ENCODE assay signal across 1 cellular context in the genomic region with DNA sequence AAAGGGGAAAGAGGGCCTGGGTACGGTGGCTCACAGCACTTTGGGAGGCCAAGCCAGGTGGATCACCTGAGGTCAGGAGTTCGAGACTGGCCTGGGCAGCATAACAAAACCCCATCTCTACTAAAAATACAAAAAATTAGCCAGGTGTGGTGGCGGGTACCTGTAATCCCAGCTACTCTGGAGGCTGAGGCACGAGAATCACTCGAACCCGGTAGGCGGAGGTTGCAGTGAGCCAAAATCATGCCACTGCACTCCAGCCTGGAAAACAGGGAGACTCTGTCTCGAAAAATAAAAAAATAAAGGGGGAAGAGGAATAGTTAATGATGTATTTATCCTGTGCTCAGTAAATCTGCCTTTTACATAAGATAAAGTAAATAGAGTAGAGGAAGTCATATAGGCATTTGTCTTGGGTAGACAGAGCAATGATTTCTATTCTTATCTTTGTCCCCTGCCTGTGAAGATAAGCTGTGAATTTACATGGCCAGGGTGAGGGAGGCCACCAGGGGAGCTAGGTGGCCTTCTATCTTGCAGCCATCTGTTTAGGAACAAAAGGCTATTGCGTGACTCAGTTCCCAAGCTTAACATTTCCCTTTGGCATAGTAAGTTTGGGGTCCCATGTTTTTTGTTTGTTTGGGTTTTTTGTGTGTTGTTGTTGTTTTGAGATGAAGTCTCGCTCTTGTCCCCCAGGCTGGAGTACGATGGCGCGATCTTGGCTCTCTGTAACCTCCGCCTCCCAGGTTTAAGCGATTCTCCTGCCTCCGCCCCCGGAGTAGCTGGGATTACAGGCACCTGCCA.
TF ChIP-seq lines count a peak whose summit lies in the region.

No MANE protein-coding gene starts in this region.

TF ChIP-seq in K562, 482 proteins besides CTCF, POLR2A, EP300 and RAD21 (continued from another document and continues in another):
- no peak for TF ChIP-seq HNRNPK (IDR thresholded peaks at IDR 0.05; ENCODE audit: low read depth, low read length, poor library complexity, severe bottlenecking)
- no peak for TF ChIP-seq TSC22D4 (tag; IDR thresholded peaks at IDR 0.05)
- TF ChIP-seq TEAD4 (IDR thresholded peaks at IDR 0.05; ENCODE audit: low read length) = peak; percentile 95
- no peak for TF ChIP-seq TEAD4 (CRISPR knock-in tag; IDR thresholded peaks at IDR 0.05; ENCODE audit: borderline replicate concordance)
- 0 out of 2 replicates have a peak, but pooled peaks have one; percentile 59 for TF ChIP-seq RUNX1 (IDR thresholded peaks at IDR 0.05; ENCODE audit: low read depth)
- TF ChIP-seq RFX7 (CRISPR knock-in tag; IDR thresholded peaks at IDR 0.05) = no peak
- no peak for TF ChIP-seq ZSCAN29 (IDR thresholded peaks at IDR 0.05)
- TF ChIP-seq GABPB2 (CRISPR knock-in tag; conservative IDR thresholded peaks at IDR 0.05) = no peak
- no peak for TF ChIP-seq SIN3A (IDR thresholded peaks at IDR 0.05; ENCODE audit: borderline replicate concordance in 2 of 2, control insufficient read depth in 1 of 2, low read depth in 2 of 2, low read length in 2 of 2)
- no peak for TF ChIP-seq BRD9 (IDR thresholded peaks at IDR 0.05; ENCODE audit: low read depth, partially characterized antibody)
- TF ChIP-seq MTA2 (IDR thresholded peaks at IDR 0.05; ENCODE audit: low read depth) = peak; percentile 86
- TF ChIP-seq, protein P1, sequence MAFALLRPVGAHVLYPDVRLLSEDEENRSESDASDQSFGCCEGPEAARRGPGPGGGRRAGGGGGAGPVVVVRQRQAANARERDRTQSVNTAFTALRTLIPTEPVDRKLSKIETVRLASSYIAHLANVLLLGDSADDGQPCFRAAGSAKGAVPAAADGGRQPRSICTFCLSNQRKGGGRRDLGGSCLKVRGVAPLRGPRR (CRISPR knock-in tag; IDR thresholded peaks at IDR 0.05) = no peak
- no peak for TF ChIP-seq ZNF431 (CRISPR knock-in tag; IDR thresholded peaks at IDR 0.05)
- peak; percentile 83 for TF ChIP-seq CCNT2 (IDR thresholded peaks at IDR 0.05; ENCODE audit: borderline replicate concordance, extremely low read depth, insufficient read length, low read depth, low read length)
- no peak for TF ChIP-seq ZNF184 (CRISPR knock-in tag; IDR thresholded peaks at IDR 0.05)
- TF ChIP-seq, protein P2, sequence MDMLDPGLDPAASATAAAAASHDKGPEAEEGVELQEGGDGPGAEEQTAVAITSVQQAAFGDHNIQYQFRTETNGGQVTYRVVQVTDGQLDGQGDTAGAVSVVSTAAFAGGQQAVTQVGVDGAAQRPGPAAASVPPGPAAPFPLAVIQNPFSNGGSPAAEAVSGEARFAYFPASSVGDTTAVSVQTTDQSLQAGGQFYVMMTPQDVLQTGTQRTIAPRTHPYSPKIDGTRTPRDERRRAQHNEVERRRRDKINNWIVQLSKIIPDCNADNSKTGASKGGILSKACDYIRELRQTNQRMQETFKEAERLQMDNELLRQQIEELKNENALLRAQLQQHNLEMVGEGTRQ (CRISPR knock-in tag; IDR thresholded peaks at IDR 0.05) = no peak
- no peak for TF ChIP-seq ZNF12 (CRISPR knock-in tag; IDR thresholded peaks at IDR 0.05)
- TF ChIP-seq SAFB (IDR thresholded peaks at IDR 0.05; ENCODE audit: borderline replicate concordance, low read depth, low read length) = no peak
- no peak for TF ChIP-seq TAF9B (IDR thresholded peaks at IDR 0.05; ENCODE audit: partially characterized antibody)
- TF ChIP-seq PHF21A (IDR thresholded peaks at IDR 0.05; ENCODE audit: borderline replicate concordance, low read depth) = peak; percentile 82; the same call in 1 of the 2 replicates
- no peak for TF ChIP-seq KDM5B (IDR thresholded peaks at IDR 0.05; ENCODE audit: insufficient replicate concordance, low read depth, low read length)
- peak; percentile 33; the same call in 1 of the 2 replicates for TF ChIP-seq RNF2 (IDR thresholded peaks at IDR 0.05)
- no peak for TF ChIP-seq POLR2H (tag; IDR thresholded peaks at IDR 0.05; ENCODE audit: low read depth)
- TF ChIP-seq, protein P3, sequence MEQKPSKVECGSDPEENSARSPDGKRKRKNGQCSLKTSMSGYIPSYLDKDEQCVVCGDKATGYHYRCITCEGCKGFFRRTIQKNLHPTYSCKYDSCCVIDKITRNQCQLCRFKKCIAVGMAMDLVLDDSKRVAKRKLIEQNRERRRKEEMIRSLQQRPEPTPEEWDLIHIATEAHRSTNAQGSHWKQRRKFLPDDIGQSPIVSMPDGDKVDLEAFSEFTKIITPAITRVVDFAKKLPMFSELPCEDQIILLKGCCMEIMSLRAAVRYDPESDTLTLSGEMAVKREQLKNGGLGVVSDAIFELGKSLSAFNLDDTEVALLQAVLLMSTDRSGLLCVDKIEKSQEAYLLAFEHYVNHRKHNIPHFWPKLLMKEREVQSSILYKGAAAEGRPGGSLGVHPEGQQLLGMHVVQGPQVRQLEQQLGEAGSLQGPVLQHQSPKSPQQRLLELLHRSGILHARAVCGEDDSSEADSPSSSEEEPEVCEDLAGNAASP (IDR thresholded peaks at IDR 0.05) = no peak
- TF ChIP-seq BRD4 (IDR thresholded peaks at IDR 0.05) = no peak
- TF ChIP-seq PCBP2 (IDR thresholded peaks at IDR 0.05; ENCODE audit: low read depth, low read length, poor library complexity, severe bottlenecking) = no peak
- TF ChIP-seq, protein P4, sequence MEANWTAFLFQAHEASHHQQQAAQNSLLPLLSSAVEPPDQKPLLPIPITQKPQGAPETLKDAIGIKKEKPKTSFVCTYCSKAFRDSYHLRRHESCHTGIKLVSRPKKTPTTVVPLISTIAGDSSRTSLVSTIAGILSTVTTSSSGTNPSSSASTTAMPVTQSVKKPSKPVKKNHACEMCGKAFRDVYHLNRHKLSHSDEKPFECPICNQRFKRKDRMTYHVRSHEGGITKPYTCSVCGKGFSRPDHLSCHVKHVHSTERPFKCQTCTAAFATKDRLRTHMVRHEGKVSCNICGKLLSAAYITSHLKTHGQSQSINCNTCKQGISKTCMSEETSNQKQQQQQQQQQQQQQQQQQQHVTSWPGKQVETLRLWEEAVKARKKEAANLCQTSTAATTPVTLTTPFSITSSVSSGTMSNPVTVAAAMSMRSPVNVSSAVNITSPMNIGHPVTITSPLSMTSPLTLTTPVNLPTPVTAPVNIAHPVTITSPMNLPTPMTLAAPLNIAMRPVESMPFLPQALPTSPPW (CRISPR knock-in tag; IDR thresholded peaks at IDR 0.05) = peak; percentile 71; the same call in 1 of the 2 replicates
- TF ChIP-seq, protein P5, sequence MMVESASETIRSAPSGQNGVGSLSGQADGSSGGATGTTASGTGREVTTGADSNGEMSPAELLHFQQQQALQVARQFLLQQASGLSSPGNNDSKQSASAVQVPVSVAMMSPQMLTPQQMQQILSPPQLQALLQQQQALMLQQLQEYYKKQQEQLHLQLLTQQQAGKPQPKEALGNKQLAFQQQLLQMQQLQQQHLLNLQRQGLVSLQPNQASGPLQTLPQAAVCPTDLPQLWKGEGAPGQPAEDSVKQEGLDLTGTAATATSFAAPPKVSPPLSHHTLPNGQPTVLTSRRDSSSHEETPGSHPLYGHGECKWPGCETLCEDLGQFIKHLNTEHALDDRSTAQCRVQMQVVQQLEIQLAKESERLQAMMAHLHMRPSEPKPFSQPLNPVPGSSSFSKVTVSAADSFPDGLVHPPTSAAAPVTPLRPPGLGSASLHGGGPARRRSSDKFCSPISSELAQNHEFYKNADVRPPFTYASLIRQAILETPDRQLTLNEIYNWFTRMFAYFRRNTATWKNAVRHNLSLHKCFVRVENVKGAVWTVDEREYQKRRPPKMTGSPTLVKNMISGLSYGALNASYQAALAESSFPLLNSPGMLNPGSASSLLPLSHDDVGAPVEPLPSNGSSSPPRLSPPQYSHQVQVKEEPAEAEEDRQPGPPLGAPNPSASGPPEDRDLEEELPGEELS (CRISPR knock-in tag; IDR thresholded peaks at IDR 0.05; ENCODE audit: borderline replicate concordance) = no peak
- TF ChIP-seq TAF15 (IDR thresholded peaks at IDR 0.05; ENCODE audit: low read depth, low read length) = no peak
- TF ChIP-seq CHD4 (IDR thresholded peaks at IDR 0.05; ENCODE audit: insufficient read depth, insufficient replicate concordance, low read depth, low read length, poor library complexity, severe bottlenecking) = no peak
- no peak for TF ChIP-seq ZNF77 (CRISPR knock-in tag; IDR thresholded peaks at IDR 0.05)
- no peak for TF ChIP-seq ZNF586 (CRISPR knock-in tag; conservative IDR thresholded peaks at IDR 0.05)
- TF ChIP-seq ZNF224 (CRISPR knock-in tag; IDR thresholded peaks at IDR 0.05) = no peak
- peak; percentile 90 for TF ChIP-seq CTBP1 (IDR thresholded peaks at IDR 0.05; ENCODE audit: borderline replicate concordance)
- TF ChIP-seq TCF3 (CRISPR knock-in tag; IDR thresholded peaks at IDR 0.05) = peak; percentile 90
- TF ChIP-seq ZNF217 (CRISPR knock-in tag; IDR thresholded peaks at IDR 0.05) = no peak
- no peak for TF ChIP-seq CHD1 (IDR thresholded peaks at IDR 0.05; ENCODE audit: low read length)
- no peak for TF ChIP-seq SMARCA5 (IDR thresholded peaks at IDR 0.05)
- TF ChIP-seq, protein P6, sequence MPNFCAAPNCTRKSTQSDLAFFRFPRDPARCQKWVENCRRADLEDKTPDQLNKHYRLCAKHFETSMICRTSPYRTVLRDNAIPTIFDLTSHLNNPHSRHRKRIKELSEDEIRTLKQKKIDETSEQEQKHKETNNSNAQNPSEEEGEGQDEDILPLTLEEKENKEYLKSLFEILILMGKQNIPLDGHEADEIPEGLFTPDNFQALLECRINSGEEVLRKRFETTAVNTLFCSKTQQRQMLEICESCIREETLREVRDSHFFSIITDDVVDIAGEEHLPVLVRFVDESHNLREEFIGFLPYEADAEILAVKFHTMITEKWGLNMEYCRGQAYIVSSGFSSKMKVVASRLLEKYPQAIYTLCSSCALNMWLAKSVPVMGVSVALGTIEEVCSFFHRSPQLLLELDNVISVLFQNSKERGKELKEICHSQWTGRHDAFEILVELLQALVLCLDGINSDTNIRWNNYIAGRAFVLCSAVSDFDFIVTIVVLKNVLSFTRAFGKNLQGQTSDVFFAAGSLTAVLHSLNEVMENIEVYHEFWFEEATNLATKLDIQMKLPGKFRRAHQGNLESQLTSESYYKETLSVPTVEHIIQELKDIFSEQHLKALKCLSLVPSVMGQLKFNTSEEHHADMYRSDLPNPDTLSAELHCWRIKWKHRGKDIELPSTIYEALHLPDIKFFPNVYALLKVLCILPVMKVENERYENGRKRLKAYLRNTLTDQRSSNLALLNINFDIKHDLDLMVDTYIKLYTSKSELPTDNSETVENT (CRISPR knock-in tag; IDR thresholded peaks at IDR 0.05) = no peak
- peak; percentile 80; the same call in 1 of the 2 replicates for TF ChIP-seq ZBED1 (IDR thresholded peaks at IDR 0.05)
- no peak for TF ChIP-seq ZZZ3 (IDR thresholded peaks at IDR 0.05)
- TF ChIP-seq RAD51 (IDR thresholded peaks at IDR 0.05; ENCODE audit: borderline replicate concordance, low read depth) = 0 out of 2 replicates have a peak, but pooled peaks have one; percentile 16
- TF ChIP-seq C11orf30 (IDR thresholded peaks at IDR 0.05; ENCODE audit: low read depth) = no peak
- 0 out of 2 replicates have a peak, but pooled peaks have one; percentile 24 for TF ChIP-seq GABPB1 (CRISPR knock-in tag; IDR thresholded peaks at IDR 0.05)
- no peak; the same call in 1 of the 2 replicates for TF ChIP-seq CREB1 (IDR thresholded peaks at IDR 0.05)
- TF ChIP-seq CREB1 (CRISPR knock-in tag; IDR thresholded peaks at IDR 0.05) = no peak
- TF ChIP-seq ZNF57 (CRISPR knock-in tag; IDR thresholded peaks at IDR 0.05) = no peak
- peak; percentile 83 for TF ChIP-seq FOXM1 (IDR thresholded peaks at IDR 0.05; ENCODE audit: low read depth)
- no peak for TF ChIP-seq FOXM1 (CRISPR knock-in tag; IDR thresholded peaks at IDR 0.05; ENCODE audit: low read depth)
- TF ChIP-seq NFE2L1 (tag; IDR thresholded peaks at IDR 0.05; ENCODE audit: borderline replicate concordance, low read depth) = no peak
- TF ChIP-seq FOXK2 (conservative IDR thresholded peaks at IDR 0.05 in 1 of 2, IDR thresholded peaks at IDR 0.05 in 1 of 2; ENCODE audit: low read depth in 2 of 2) = no peak; a peak in 1 of 4 replicates
- peak; percentile 80 for TF ChIP-seq STAT5A (IDR thresholded peaks at IDR 0.05; ENCODE audit: borderline replicate concordance, low read length)
- no peak for TF ChIP-seq NRF1 (conservative IDR thresholded peaks at IDR 0.05 in 1 of 2, IDR thresholded peaks at IDR 0.05 in 1 of 2)
- TF ChIP-seq, protein P7, sequence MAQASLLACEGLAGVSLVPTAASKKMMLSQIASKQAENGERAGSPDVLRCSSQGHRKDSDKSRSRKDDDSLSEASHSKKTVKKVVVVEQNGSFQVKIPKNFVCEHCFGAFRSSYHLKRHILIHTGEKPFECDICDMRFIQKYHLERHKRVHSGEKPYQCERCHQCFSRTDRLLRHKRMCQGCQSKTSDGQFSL (CRISPR knock-in tag; IDR thresholded peaks at IDR 0.05) = no peak
- TF ChIP-seq, protein P7 (tag; IDR thresholded peaks at IDR 0.05) = no peak
- TF ChIP-seq, protein P8, sequence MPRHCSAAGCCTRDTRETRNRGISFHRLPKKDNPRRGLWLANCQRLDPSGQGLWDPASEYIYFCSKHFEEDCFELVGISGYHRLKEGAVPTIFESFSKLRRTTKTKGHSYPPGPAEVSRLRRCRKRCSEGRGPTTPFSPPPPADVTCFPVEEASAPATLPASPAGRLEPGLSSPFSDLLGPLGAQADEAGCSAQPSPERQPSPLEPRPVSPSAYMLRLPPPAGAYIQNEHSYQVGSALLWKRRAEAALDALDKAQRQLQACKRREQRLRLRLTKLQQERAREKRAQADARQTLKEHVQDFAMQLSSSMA (CRISPR knock-in tag; IDR thresholded peaks at IDR 0.05) = no peak
- peak; percentile 71 for TF ChIP-seq ATF7 (IDR thresholded peaks at IDR 0.05)
- TF ChIP-seq, protein P9, sequence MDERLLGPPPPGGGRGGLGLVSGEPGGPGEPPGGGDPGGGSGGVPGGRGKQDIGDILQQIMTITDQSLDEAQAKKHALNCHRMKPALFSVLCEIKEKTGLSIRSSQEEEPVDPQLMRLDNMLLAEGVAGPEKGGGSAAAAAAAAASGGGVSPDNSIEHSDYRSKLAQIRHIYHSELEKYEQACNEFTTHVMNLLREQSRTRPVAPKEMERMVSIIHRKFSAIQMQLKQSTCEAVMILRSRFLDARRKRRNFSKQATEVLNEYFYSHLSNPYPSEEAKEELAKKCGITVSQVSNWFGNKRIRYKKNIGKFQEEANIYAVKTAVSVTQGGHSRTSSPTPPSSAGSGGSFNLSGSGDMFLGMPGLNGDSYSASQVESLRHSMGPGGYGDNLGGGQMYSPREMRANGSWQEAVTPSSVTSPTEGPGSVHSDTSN (CRISPR knock-in tag; IDR thresholded peaks at IDR 0.05; ENCODE audit: low read depth) = no peak
- TF ChIP-seq, protein P9 (tag; conservative IDR thresholded peaks at IDR 0.05; ENCODE audit: low read depth) = peak; percentile 88
- TF ChIP-seq FOXJ3 (CRISPR knock-in tag; IDR thresholded peaks at IDR 0.05) = no peak
- no peak for TF ChIP-seq MAFF (IDR thresholded peaks at IDR 0.05; ENCODE audit: low read length)
- no peak for TF ChIP-seq ZNF589 (CRISPR knock-in tag; IDR thresholded peaks at IDR 0.05; ENCODE audit: low read depth)
